In the genomic region with DNA sequence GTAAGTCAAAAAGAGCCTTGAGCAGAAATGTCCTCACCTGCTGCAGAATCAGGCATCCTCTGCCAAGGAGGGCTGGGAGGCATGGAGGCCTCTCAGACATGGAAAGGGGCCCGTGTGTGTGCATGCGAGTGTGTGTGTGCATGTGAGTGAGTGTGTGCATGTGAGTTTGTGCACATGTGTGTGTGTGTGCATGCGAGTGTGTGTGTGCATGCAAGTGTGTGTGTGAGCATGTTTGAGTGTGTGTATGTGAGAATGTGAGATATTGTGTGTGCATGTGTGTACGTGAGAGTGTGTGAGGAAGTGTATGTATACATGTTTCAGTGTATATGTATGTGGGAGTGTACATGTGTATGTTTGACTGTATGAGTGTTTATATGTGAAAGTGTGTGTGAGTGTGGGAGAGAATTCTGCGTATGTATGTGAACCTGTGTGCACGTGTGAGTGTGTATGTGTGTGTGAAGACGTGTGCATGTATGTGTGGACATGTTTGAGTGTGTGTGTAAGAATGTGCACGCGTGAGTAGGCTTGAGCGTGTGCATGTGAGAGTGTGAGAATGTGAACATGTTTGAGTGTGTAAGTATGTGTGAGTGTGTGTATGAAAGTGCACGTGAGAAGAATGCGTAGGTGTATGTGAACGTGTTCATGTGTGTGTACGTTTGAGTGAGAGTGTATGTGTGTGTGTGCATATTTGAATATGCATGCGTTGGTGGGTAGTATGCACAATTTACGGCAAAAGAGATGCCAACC, we compare ENCODE assay signal across 4 cellular contexts.
TF ChIP-seq lines count a peak whose summit lies in the region.

No MANE protein-coding gene starts in this region.

TF ChIP-seq in HCT116, 20 proteins besides CTCF, POLR2A, EP300 and RAD21:
- TF ChIP-seq EGR1 (IDR thresholded peaks at IDR 0.05; ENCODE audit: low read depth): no peak
- no peak for TF ChIP-seq CEBPB (IDR thresholded peaks at IDR 0.05; ENCODE audit: low read depth)
- no peak for TF ChIP-seq ZNF274 (IDR thresholded peaks at IDR 0.05; ENCODE audit: low read depth, low read length)
- TF ChIP-seq EZH2 (IDR thresholded peaks at IDR 0.05): no peak
- no peak for TF ChIP-seq YY1 (IDR thresholded peaks at IDR 0.05; ENCODE audit: extremely low read depth, insufficient replicate concordance, low read depth, low read length)
- no peak for TF ChIP-seq ZFX (IDR thresholded peaks at IDR 0.05)
- no peak for TF ChIP-seq TCF7L2 (IDR thresholded peaks at IDR 0.05; ENCODE audit: borderline replicate concordance, extremely low read depth, insufficient read depth, insufficient read length)
- TF ChIP-seq, protein P1, sequence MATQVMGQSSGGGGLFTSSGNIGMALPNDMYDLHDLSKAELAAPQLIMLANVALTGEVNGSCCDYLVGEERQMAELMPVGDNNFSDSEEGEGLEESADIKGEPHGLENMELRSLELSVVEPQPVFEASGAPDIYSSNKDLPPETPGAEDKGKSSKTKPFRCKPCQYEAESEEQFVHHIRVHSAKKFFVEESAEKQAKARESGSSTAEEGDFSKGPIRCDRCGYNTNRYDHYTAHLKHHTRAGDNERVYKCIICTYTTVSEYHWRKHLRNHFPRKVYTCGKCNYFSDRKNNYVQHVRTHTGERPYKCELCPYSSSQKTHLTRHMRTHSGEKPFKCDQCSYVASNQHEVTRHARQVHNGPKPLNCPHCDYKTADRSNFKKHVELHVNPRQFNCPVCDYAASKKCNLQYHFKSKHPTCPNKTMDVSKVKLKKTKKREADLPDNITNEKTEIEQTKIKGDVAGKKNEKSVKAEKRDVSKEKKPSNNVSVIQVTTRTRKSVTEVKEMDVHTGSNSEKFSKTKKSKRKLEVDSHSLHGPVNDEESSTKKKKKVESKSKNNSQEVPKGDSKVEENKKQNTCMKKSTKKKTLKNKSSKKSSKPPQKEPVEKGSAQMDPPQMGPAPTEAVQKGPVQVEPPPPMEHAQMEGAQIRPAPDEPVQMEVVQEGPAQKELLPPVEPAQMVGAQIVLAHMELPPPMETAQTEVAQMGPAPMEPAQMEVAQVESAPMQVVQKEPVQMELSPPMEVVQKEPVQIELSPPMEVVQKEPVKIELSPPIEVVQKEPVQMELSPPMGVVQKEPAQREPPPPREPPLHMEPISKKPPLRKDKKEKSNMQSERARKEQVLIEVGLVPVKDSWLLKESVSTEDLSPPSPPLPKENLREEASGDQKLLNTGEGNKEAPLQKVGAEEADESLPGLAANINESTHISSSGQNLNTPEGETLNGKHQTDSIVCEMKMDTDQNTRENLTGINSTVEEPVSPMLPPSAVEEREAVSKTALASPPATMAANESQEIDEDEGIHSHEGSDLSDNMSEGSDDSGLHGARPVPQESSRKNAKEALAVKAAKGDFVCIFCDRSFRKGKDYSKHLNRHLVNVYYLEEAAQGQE (IDR thresholded peaks at IDR 0.05; ENCODE audit: low read depth): no peak
- no peak for TF ChIP-seq SIN3A (IDR thresholded peaks at IDR 0.05; ENCODE audit: low read depth)
- no peak for TF ChIP-seq JUND (IDR thresholded peaks at IDR 0.05)
TF ChIP-seq in HCT116: peak in this region for 0.

TF ChIP-seq in HEK293T, 16 proteins besides CTCF, POLR2A, EP300 and RAD21:
- TF ChIP-seq CTBP1 (IDR thresholded peaks at IDR 0.05; ENCODE audit: borderline replicate concordance) (0 out of 2 replicates have a peak, but pooled peaks have one; percentile 8), ZNF384 (IDR thresholded peaks at IDR 0.05) (no peak)

TF ChIP-seq in WTC11, 78 proteins besides CTCF, POLR2A, EP300 and RAD21:
- TF ChIP-seq ZBTB43 (CRISPR knock-in tag; IDR thresholded peaks at IDR 0.05) (0 out of 2 replicates have a peak, but pooled peaks have one; percentile 33), GRHL2 (CRISPR knock-in tag; IDR thresholded peaks at IDR 0.05; ENCODE audit: insufficient replicate concordance, severe bottlenecking) (no peak)

TF ChIP-seq in H1, 55 proteins besides CTCF, POLR2A, EP300 and RAD21:
- TF ChIP-seq ATF3 (IDR thresholded peaks at IDR 0.05; ENCODE audit: insufficient read depth, low read depth, low read length): no peak
- no peak for TF ChIP-seq NANOG (IDR thresholded peaks at IDR 0.05; ENCODE audit: insufficient read depth, low read depth, low read length, poor library complexity, severe bottlenecking)
- no peak for TF ChIP-seq TEAD4 (IDR thresholded peaks at IDR 0.05; ENCODE audit: low read depth, low read length)
- no peak for TF ChIP-seq RBBP5 (IDR thresholded peaks at IDR 0.05; ENCODE audit: borderline replicate concordance, low read depth, low read length)
- no peak for TF ChIP-seq BRCA1 (IDR thresholded peaks at IDR 0.05; ENCODE audit: low read depth, low read length)
- no peak for TF ChIP-seq POU5F1 (IDR thresholded peaks at IDR 0.05; ENCODE audit: low read depth, low read length)
- TF ChIP-seq BCL11A (IDR thresholded peaks at IDR 0.05; ENCODE audit: low read depth in 2 of 2, low read length in 2 of 2): no peak
- TF ChIP-seq SUZ12 (IDR thresholded peaks at IDR 0.05; ENCODE audit: low read length): no peak
- TF ChIP-seq RFX5 (IDR thresholded peaks at IDR 0.05; ENCODE audit: borderline replicate concordance, low read depth, low read length): no peak
- no peak for TF ChIP-seq CHD1 (IDR thresholded peaks at IDR 0.05; ENCODE audit: low read depth, low read length)
- TF ChIP-seq PHF8 (conservative IDR thresholded peaks at IDR 0.05; ENCODE audit: low read depth, low read length): no peak
- TF ChIP-seq SP1 (IDR thresholded peaks at IDR 0.05; ENCODE audit: low read depth, low read length): no peak
